8 cellular contexts compared by ENCODE assay signal in the genomic region with DNA sequence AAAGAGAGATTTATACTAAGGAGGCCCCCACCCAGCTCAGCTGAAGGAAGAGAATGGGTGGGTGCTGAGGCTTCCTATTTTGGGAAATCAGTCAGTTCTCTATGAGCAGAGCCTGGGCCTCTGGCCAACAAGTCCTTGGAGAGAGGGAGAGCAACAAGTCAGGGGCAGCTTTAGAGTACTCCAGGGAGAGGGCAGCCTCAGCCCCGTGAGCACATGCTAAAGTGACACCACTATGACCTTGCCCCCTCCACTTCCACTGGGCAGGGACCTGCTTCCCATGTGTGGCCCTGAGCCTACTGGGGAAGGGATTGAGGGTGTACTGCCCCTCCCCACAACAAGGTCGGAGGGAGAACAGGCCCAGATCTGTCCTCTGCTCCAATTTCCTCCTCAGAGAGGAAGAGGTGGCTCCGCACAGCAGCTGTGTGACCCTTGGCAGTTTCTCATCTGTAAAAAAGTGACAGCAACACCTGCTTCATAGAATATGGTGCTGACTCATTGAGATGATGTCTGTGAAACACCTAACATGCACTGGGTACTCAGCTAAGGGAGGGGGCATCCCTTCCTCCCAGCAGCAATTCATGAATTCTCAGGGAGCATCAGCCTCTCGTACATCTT.
DNase-seq lines count a peak whose midpoint lies in the region; ATAC-seq and TF ChIP-seq lines count a peak whose summit lies in the region.

No MANE protein-coding gene starts in this region.

- H3K4me3 ChIP-seq in KMS-11 (IDR thresholded peaks at IDR 0.05; ENCODE audit: insufficient read depth, low read depth, low read length), result no peak overlapping the region
- no peak overlapping the region for H3K4me3 ChIP-seq in gastroesophageal sphincter

- no peak for TF ChIP-seq POLR2A in gastroesophageal sphincter (IDR thresholded peaks at IDR 0.05)

- H4K20me1 ChIP-seq in KMS-11 (ENCODE audit: insufficient read depth), result no peaks in the 10 kb centered on the region

- H3K4me1 Mint-ChIP-seq in type B pancreatic cell (ENCODE audit: unreplicated experiment), result peaks cover 48% of the 10 kb centered on the region

- H3K4me1 ChIP-seq in KMS-11 (ENCODE audit: low read depth, poor library complexity, severe bottlenecking), result peaks cover 11% of the 10 kb centered on the region
- H3K4me1 ChIP-seq in gastroesophageal sphincter, result peaks cover 29 to 91% (median 58%) of the 10 kb centered on the region in 3 donors

- 33 to 50% methylated on average over 1 of the region's 4 CpGs for WGBS in gastroesophageal sphincter (ENCODE audit: low coverage in 1 of 2), 2 donors

- peak overlapping the region; percentile 12; the same call in 1 of the 2 replicates for H2AFZ ChIP-seq in KMS-11 (ENCODE audit: low read depth)

- no peak overlapping the region for H3K4me2 ChIP-seq in KMS-11

- H3K27me3 ChIP-seq in KMS-11 (ENCODE audit: insufficient read depth, low read depth) (no peaks in the 10 kb centered on the region), gastroesophageal sphincter (no peaks in the 10 kb centered on the region)

- H3K4me3 Mint-ChIP-seq in type B pancreatic cell, result no peak overlapping the region

- DNase-seq in CD1c-positive myeloid dendritic cell (ENCODE audit: extremely low spot score) (peak; percentile 26), type B pancreatic cell (ENCODE audit: extremely low spot score, unreplicated experiment) (no peak), AML-193 (lab: John Stamatoyannopoulos, UW) (no peak), NCI-H1048 (lab: John Stamatoyannopoulos, UW) (no peak), H4 (ENCODE audit: low spot score) (no peak)

- no peaks in the 10 kb centered on the region for H3K9me3 ChIP-seq in gastroesophageal sphincter

- H3K36me3 Mint-ChIP-seq in type B pancreatic cell, result no peaks in the 10 kb centered on the region

- peak overlapping the region; percentile 63 for H3K27ac Mint-ChIP-seq in type B pancreatic cell

- H3K27ac ChIP-seq in KMS-11 (no peak overlapping the region), gastroesophageal sphincter (peak overlapping the region in 3 of 4 donors; percentile 78 to 85 (median 79))

- TF ChIP-seq CTCF in KMS-11 (conservative IDR thresholded peaks at IDR 0.05; ENCODE audit: low read depth, low read length) (no peak), gastroesophageal sphincter (IDR thresholded peaks at IDR 0.05) (no peak), type B pancreatic cell (conservative IDR thresholded peaks at IDR 0.05) (no peak)

- H3K9ac ChIP-seq in KMS-11, result no peak overlapping the region

- no peaks in the 10 kb centered on the region for H3K36me3 ChIP-seq in KMS-11 (ENCODE audit: insufficient read depth)
- no peaks in the 10 kb centered on the region for H3K36me3 ChIP-seq in gastroesophageal sphincter

- H3K79me2 ChIP-seq in KMS-11 (ENCODE audit: insufficient read depth, low read depth), result no peaks in the 10 kb centered on the region

- no peaks in the 10 kb centered on the region for H3K9me3 Mint-ChIP-seq in type B pancreatic cell

- H3K27me3 Mint-ChIP-seq in type B pancreatic cell, result no peaks in the 10 kb centered on the region

- no peak for TF ChIP-seq EP300 in gastroesophageal sphincter (IDR thresholded peaks at IDR 0.05)

- ATAC-seq in GM19438 (IDR thresholded peaks at IDR 0.05; ENCODE audit: low read depth, unreplicated experiment) (peak; percentile 89), gastroesophageal sphincter (peak; percentile 27)
